ENCODE assay signal across 1 cellular context in the genomic region with DNA sequence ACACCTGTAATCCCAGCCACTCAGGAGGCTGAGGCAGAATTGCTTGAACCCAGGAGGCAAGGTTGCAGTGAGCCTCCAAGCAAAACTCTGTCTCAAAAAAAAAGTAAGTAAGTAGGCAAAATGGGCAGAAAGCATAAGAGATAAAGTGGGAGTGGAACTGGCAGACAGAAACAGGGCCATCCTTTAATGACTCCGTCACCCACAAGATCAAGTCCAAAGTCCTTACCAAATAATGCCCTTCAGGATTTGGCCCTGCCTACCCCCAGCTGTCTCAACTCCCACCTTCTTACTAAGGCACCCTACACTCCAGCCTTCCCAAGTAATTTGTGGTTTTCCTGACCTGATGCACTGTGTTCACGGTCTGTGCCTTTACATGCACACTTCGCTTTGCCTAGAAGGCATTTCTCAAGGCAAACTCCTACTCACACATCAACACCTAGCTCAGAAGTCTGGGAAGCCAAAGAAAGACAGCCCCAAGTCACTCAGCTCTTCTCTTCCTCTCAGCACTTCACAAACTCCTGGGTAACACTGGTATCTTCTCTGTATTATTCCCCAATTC.
A peak's percentile ranks its signal among the peaks of the same experiment; 100 is the strongest.
TF ChIP-seq lines count a peak whose summit lies in the region.

No MANE protein-coding gene starts in this region.

TF ChIP-seq in HEK293, 187 proteins besides CTCF, POLR2A, EP300 and RAD21 (continued from another document):
- no peak for TF ChIP-seq ZNF776 (tag by site-specific recombination; IDR thresholded peaks at IDR 0.05; ENCODE audit: borderline replicate concordance)
- no peak for TF ChIP-seq ZNF404 (tag by site-specific recombination; IDR thresholded peaks at IDR 0.05)
- TF ChIP-seq OSR2 (tag by site-specific recombination; IDR thresholded peaks at IDR 0.05), result 0 out of 2 replicates have a peak, but pooled peaks have one; percentile 29
- no peak for TF ChIP-seq ZNF624 (tag by site-specific recombination; IDR thresholded peaks at IDR 0.05)
- no peak for TF ChIP-seq ZNF394 (tag by site-specific recombination; IDR thresholded peaks at IDR 0.05; ENCODE audit: borderline replicate concordance)
- no peak for TF ChIP-seq ZNF623 (tag by site-specific recombination; IDR thresholded peaks at IDR 0.05)
- peak; percentile 9; the same call in 1 of the 2 replicates for TF ChIP-seq GLIS1 (tag by site-specific recombination; IDR thresholded peaks at IDR 0.05)
- no peak for TF ChIP-seq ZNF670 (tag by site-specific recombination; IDR thresholded peaks at IDR 0.05; ENCODE audit: low read depth)
- no peak for TF ChIP-seq ZBTB26 (tag by site-specific recombination; optimal IDR thresholded peaks at IDR 0.05)
- no peak for TF ChIP-seq ZNF645 (tag by site-specific recombination; IDR thresholded peaks at IDR 0.05)
- peak; percentile 89 for TF ChIP-seq ZFP3 (tag by site-specific recombination; IDR thresholded peaks at IDR 0.05; ENCODE audit: low read depth)
- TF ChIP-seq ZNF549 (tag by site-specific recombination; IDR thresholded peaks at IDR 0.05), result no peak
- no peak for TF ChIP-seq ZNF223 (tag by site-specific recombination; IDR thresholded peaks at IDR 0.05)
- TF ChIP-seq ZNF138 (tag by site-specific recombination; IDR thresholded peaks at IDR 0.05; ENCODE audit: borderline replicate concordance), result no peak
- TF ChIP-seq KLF16 (tag by site-specific recombination; IDR thresholded peaks at IDR 0.05), result no peak
- TF ChIP-seq KLF17 (tag by site-specific recombination; IDR thresholded peaks at IDR 0.05), result no peak
- TF ChIP-seq ZNF202 (tag by site-specific recombination; IDR thresholded peaks at IDR 0.05; ENCODE audit: borderline replicate concordance), result no peak
- no peak for TF ChIP-seq ZBTB17 (tag by site-specific recombination; IDR thresholded peaks at IDR 0.05)
